ENCODE assay signal across 14 cellular contexts in genomic region chr9:81535542-81536241, GRCh38.
A peak's percentile ranks its signal among the peaks of the same experiment; 100 is the strongest.
DNase-seq lines count a peak whose midpoint lies in the region; ATAC-seq and TF ChIP-seq lines count a peak whose summit lies in the region.
"Had no signal": no experiment of that assay in that cellular context is flagged by ENCODE, and none has a peak within 500 bp of the region (broad histone marks: within the 10 kb centered on the region; RNA-seq: fewer than 3 reads in every experiment).

No MANE protein-coding gene starts in this region.

- H3K36me3 ChIP-seq in neural progenitor cell (no peaks in the 10 kb centered on the region), BE2C (no peaks in the 10 kb centered on the region)

- H3K27me3 Mint-ChIP-seq in neural progenitor cell (ENCODE audit: insufficient read depth, low read depth), result peaks cover 25% of the 10 kb centered on the region

- H3K4me1 Mint-ChIP-seq in neural progenitor cell, result peaks cover 25% of the 10 kb centered on the region

- no peak overlapping the region for H2AFZ ChIP-seq in neural progenitor cell (replicated peaks)

- H3K4me1 ChIP-seq in neural progenitor cell, result peaks cover 29% of the 10 kb centered on the region
- H3K4me1 ChIP-seq in BE2C, result peaks cover 9% of the 10 kb centered on the region

- H3K9me3 ChIP-seq in neural progenitor cell (ENCODE audit: low read depth) (no peaks in the 10 kb centered on the region), BE2C (no peaks in the 10 kb centered on the region)

- H3K36me3 Mint-ChIP-seq in neural progenitor cell, result peaks cover 2% of the 10 kb centered on the region
- H3K36me3 Mint-ChIP-seq: CD8-positive, alpha-beta T cell had no signal

- no peak for DNase-seq in HEK293T (ENCODE audit: extremely low spot score)
- DNase-seq in NCI-H748 (lab: John Stamatoyannopoulos, UW; ENCODE audit: unreplicated experiment), result peak; percentile 88
- DNase-seq in cardiac fibroblast (ENCODE audit: low read depth in 2 of 2), result peak; percentile 66 to 90
- DNase-seq in neural progenitor cell (ENCODE audit: low spot score), result peak; percentile 90
- DNase-seq in coronary artery (ENCODE audit: low spot score), result no peak
- DNase-seq in BE2C, result no peak
- DNase-seq: activated T-cell treated with anti-CD3 and anti-CD28 coated beads for 4 hours; CD8-positive, alpha-beta T cell; kidney; occipital lobe; stimulated activated CD4-positive, alpha-beta T cell treated with anti-CD3 and anti-CD28 coated beads, Interleukin-2, amount 100 ng/mL, for 24 hours; stimulated activated naive CD4-positive, alpha-beta T cell had no signal

- peaks cover 26% of the 10 kb centered on the region for H3K27me3 ChIP-seq in neural progenitor cell
- no peaks in the 10 kb centered on the region for H3K27me3 ChIP-seq in BE2C

- H3K27ac ChIP-seq in neural progenitor cell (peak overlapping the region; percentile 28), coronary artery (no peak overlapping the region)

- no peaks in the 10 kb centered on the region for H3K79me2 ChIP-seq in neural progenitor cell (ENCODE audit: low read depth)

- H4K20me1 ChIP-seq in neural progenitor cell (ENCODE audit: low read depth), result peaks cover 11% of the 10 kb centered on the region

- peak overlapping the region; percentile 54 for H3K4me2 ChIP-seq in neural progenitor cell

- H3K9ac ChIP-seq in neural progenitor cell, result no peak overlapping the region

- peaks cover 5% of the 10 kb centered on the region for H3K9me3 Mint-ChIP-seq in neural progenitor cell
- H3K9me3 Mint-ChIP-seq: CD8-positive, alpha-beta T cell had no signal

- POLR2A ChIA-PET in HEK293T (lab: Yijun Ruan, JAX), result no interaction called here

- CTCF ChIA-PET in HEK293T (lab: Yijun Ruan, JAX), result no interaction called here

- H3K4me3 ChIP-seq in cardiac fibroblast (replicated peaks in 1 of 2; ENCODE audit: low read depth in 2 of 2, low read length in 2 of 2), result no peak overlapping the region
- no peak overlapping the region for H3K4me3 ChIP-seq in neural progenitor cell
- no peak overlapping the region for H3K4me3 ChIP-seq in coronary artery
- H3K4me3 ChIP-seq in BE2C (ENCODE audit: low read depth, low read length), result no peak overlapping the region

- peaks cover 30% of the 10 kb centered on the region for H3F3A ChIP-seq in neural progenitor cell (ENCODE audit: low read depth)

- H3K4me3 Mint-ChIP-seq in neural progenitor cell, result no peak overlapping the region
- H3K4me3 Mint-ChIP-seq: CD8-positive, alpha-beta T cell had no signal

- ATAC-seq in HG03439 (IDR thresholded peaks at IDR 0.05; ENCODE audit: unreplicated experiment), result no peak
- ATAC-seq in GM19397 (IDR thresholded peaks at IDR 0.05; ENCODE audit: unreplicated experiment), result no peak
- ATAC-seq: CD8-positive, alpha-beta T cell had no signal

- H3K27ac Mint-ChIP-seq in neural progenitor cell, result no peak overlapping the region
- H3K27ac Mint-ChIP-seq: CD8-positive, alpha-beta T cell had no signal

- no peak for TF ChIP-seq CTCF in cardiac fibroblast (IDR thresholded peaks at IDR 0.05; ENCODE audit: low read depth, low read length)
- no peak for TF ChIP-seq CTCF in neural progenitor cell (IDR thresholded peaks at IDR 0.05)
- no peak for TF ChIP-seq CTCF in coronary artery (IDR thresholded peaks at IDR 0.05)
- no peak for TF ChIP-seq CTCF in BE2C (IDR thresholded peaks at IDR 0.05; ENCODE audit: low read depth, low read length)

TF ChIP-seq in HEK293T, 16 proteins besides CTCF, POLR2A, EP300 and RAD21:
- no peak for TF ChIP-seq CTBP1 (IDR thresholded peaks at IDR 0.05; ENCODE audit: borderline replicate concordance)
- TF ChIP-seq BHLHE40 (IDR thresholded peaks at IDR 0.05; ENCODE audit: borderline replicate concordance), result no peak
- no peak for TF ChIP-seq ARNT (IDR thresholded peaks at IDR 0.05)
- peak; percentile 81 for TF ChIP-seq PKNOX1 (IDR thresholded peaks at IDR 0.05)

Comparison
In these comparisons a context has a peak if more than half of its experiments do, and no peak if none do; other contexts are left out.
1. DNase-seq: peak in NCI-H748 (single experiment), cardiac fibroblast (2 of 2) and neural progenitor cell (single experiment); none in HEK293T (single experiment), coronary artery (single experiment) and BE2C (single experiment).